ENCODE assay signal across 22 cellular contexts in the genomic region with DNA sequence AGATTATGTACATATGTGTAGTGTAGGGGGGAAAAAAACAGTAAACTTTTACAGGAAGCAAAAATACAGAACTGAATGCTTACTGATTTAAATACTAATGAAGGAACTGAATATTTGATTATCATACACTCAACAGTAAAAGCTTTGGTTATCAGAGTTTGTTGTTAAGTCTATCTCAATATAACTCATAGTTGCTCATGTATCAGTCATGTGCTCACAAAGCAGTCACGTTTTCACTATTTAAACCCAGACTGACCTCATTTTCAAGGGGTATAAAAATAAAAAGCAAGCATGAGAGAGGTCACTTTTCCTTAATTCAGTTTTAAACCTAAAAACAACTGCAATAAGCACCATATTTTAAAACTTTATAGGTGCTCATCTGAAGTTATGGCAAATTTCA. TPM values are rescaled to one million over a fixed set of nuclear protein-coding genes. Genes with fewer than 3 reads are reported as not detected.
"Had no signal": no experiment of that assay in that cellular context is flagged by ENCODE, and none has a peak within 500 bp of the region (broad histone marks: within the 10 kb centered on the region; RNA-seq: fewer than 3 reads in every experiment).

No MANE protein-coding gene starts in this region.

- H3K4me3 Mint-ChIP-seq: activated naive CD8-positive, alpha-beta T cell treated with anti-CD3 and anti-CD28 coated beads, Interleukin-2, amount 10 ng/mL, durations not matched to agents 7 days and 5 days; nephron progenitor cell; stimulated activated naive CD8-positive, alpha-beta T cell treated with anti-CD3 and anti-CD28 coated beads, Interleukin-15, amount 100 ng/mL, for 72 hours; T-cell had no signal

- H3K4me1 ChIP-seq: body of pancreas, suprapubic skin, vagina had no signal

- ATAC-seq: body of pancreas; gastroesophageal sphincter; left lobe of liver; SK-N-SH treated with all-trans-retinoic acid at 6 μM for 48 hours; stimulated activated naive CD8-positive, alpha-beta T cell treated with anti-CD3 and anti-CD28 coated beads, Interleukin-15, amount 100 ng/mL, for 72 hours; T-cell had no signal

- H3K4me3 ChIP-seq: body of pancreas, coronary artery, gastroesophageal sphincter, heart left ventricle, suprapubic skin, transverse colon, vagina had no signal

- H3K27me3 ChIP-seq: body of pancreas, gastroesophageal sphincter, heart left ventricle, suprapubic skin, transverse colon, vagina had no signal

- H3K27ac Mint-ChIP-seq: activated naive CD8-positive, alpha-beta T cell treated with anti-CD3 and anti-CD28 coated beads, Interleukin-2, amount 10 ng/mL, durations not matched to agents 7 days and 5 days; nephron progenitor cell; T-cell had no signal

- DNase-seq: activated gamma-delta T cell; activated naive CD8-positive, alpha-beta T cell treated with anti-CD3 and anti-CD28 coated beads, Interleukin-2, amount 10 ng/mL, durations not matched to agents 7 days and 5 days; activated T-cell treated with anti-CD3 and anti-CD28 coated beads, Interleukin-2, amount 50 U/mL, for 48 hours; body of pancreas; erythroblast; heart left ventricle; kidney; nephron progenitor cell; nucleus accumbens; posterior cingulate gyrus; retina; stimulated activated naive CD8-positive, alpha-beta T cell treated with anti-CD3 and anti-CD28 coated beads, Interleukin-15, amount 100 ng/mL, for 72 hours; T-cell; T-helper 9 cell; transverse colon had no signal

- H3K9me3 ChIP-seq: body of pancreas, gastroesophageal sphincter, heart left ventricle, suprapubic skin, transverse colon, vagina had no signal

- H3K27ac ChIP-seq: body of pancreas, coronary artery, gastroesophageal sphincter, suprapubic skin, transverse colon, vagina had no signal

- H3K9me3 Mint-ChIP-seq: activated naive CD8-positive, alpha-beta T cell treated with anti-CD3 and anti-CD28 coated beads, Interleukin-2, amount 10 ng/mL, durations not matched to agents 7 days and 5 days; nephron progenitor cell; stimulated activated naive CD8-positive, alpha-beta T cell treated with anti-CD3 and anti-CD28 coated beads, Interleukin-15, amount 100 ng/mL, for 72 hours; T-cell had no signal

- H3K27me3 Mint-ChIP-seq: activated naive CD8-positive, alpha-beta T cell treated with anti-CD3 and anti-CD28 coated beads, Interleukin-2, amount 10 ng/mL, durations not matched to agents 7 days and 5 days; stimulated activated naive CD8-positive, alpha-beta T cell treated with anti-CD3 and anti-CD28 coated beads, Interleukin-15, amount 100 ng/mL, for 72 hours; T-cell had no signal

- H3K4me1 Mint-ChIP-seq: nephron progenitor cell had no signal

RNA-seq across cellular contexts. Expression of a gene that starts 28.1 kb away (rescaled TPM):
- total RNA-seq: activated naive CD8-positive, alpha-beta T cell treated with anti-CD3 and anti-CD28 coated beads, Interleukin-2, amount 10 ng/mL, durations not matched to agents 7 days and 5 days; body of pancreas; gastroesophageal sphincter; heart left ventricle; left lobe of liver; lung microvascular endothelial cell; suprapubic skin; vagina had no signal
- polyA plus RNA-seq: heart left ventricle had no signal
